10 cellular contexts compared by ENCODE assay signal in genomic region chr10:72218756-72219155, GRCh38. TPM values are rescaled to one million over a fixed set of nuclear protein-coding genes. Genes with fewer than 3 reads are reported as not detected.
DNase-seq lines count a peak whose midpoint lies in the region; ATAC-seq and TF ChIP-seq lines count a peak whose summit lies in the region.
"Had no signal": no experiment of that assay in that cellular context is flagged by ENCODE, and none has a peak within 500 bp of the region (broad histone marks: within the 10 kb centered on the region; RNA-seq: fewer than 3 reads in every experiment).

No MANE protein-coding gene starts in this region.

- H3K4me3 Mint-ChIP-seq in CD8-positive, alpha-beta memory T cell = peak overlapping the region; percentile 47 to 98 (median 67)
- no peak overlapping the region for H3K4me3 Mint-ChIP-seq in HFFc6

- TF ChIP-seq CTCF in Peyer's patch (IDR thresholded peaks at IDR 0.05) (no peak), esophagus muscularis mucosa (IDR thresholded peaks at IDR 0.05) (no peak), gastrocnemius medialis (IDR thresholded peaks at IDR 0.05 in 4 of 5, conservative IDR thresholded peaks at IDR 0.05 in 1 of 5) (no peak), HFFc6 (IDR thresholded peaks at IDR 0.05) (no peak)

- TF ChIP-seq POLR2A in Peyer's patch (IDR thresholded peaks at IDR 0.05) (no peak), esophagus muscularis mucosa (IDR thresholded peaks at IDR 0.05; ENCODE audit: low read depth) (no peak), gastrocnemius medialis (IDR thresholded peaks at IDR 0.05) (no peak)

- no peaks in the 10 kb centered on the region for H3K9me3 ChIP-seq in CD8-positive, alpha-beta memory T cell (ENCODE audit: low read length)
- no peaks in the 10 kb centered on the region for H3K9me3 ChIP-seq in Peyer's patch
- no peaks in the 10 kb centered on the region for H3K9me3 ChIP-seq in esophagus muscularis mucosa
- no peaks in the 10 kb centered on the region for H3K9me3 ChIP-seq in gastrocnemius medialis

- peak overlapping the region; percentile 60 to 97 (median 86) for H3K27ac Mint-ChIP-seq in CD8-positive, alpha-beta memory T cell
- no peak overlapping the region for H3K27ac Mint-ChIP-seq in HFFc6

- peaks cover 0 to 3% of the 10 kb centered on the region in 2 donors for H3K27me3 Mint-ChIP-seq in CD8-positive, alpha-beta memory T cell
- H3K27me3 Mint-ChIP-seq in HFFc6 (ENCODE audit: insufficient read depth) = peaks cover 2% of the 10 kb centered on the region

- H3K9me3 Mint-ChIP-seq in CD8-positive, alpha-beta memory T cell = no peaks in the 10 kb centered on the region
- no peaks in the 10 kb centered on the region for H3K9me3 Mint-ChIP-seq in HFFc6

- H3K4me3 ChIP-seq in CD8-positive, alpha-beta memory T cell (ENCODE audit: low read length) = peak overlapping the region; percentile 10
- H3K4me3 ChIP-seq in Peyer's patch (peak overlapping the region in 1 of 4 donors; percentile 8), esophagus muscularis mucosa (peak overlapping the region in 3 of 4 donors; percentile 9 to 24 (median 18)), gastrocnemius medialis (peak overlapping the region in 1 of 4 donors; percentile 8)

- WGBS in esophagus muscularis mucosa = 26% methylated on average over 3 of the region's 3 CpGs

- H3K4me1 Mint-ChIP-seq in CD8-positive, alpha-beta memory T cell = peaks cover 41 to 67% (median 59%) of the 10 kb centered on the region in 3 donors
- peaks cover 31% of the 10 kb centered on the region for H3K4me1 Mint-ChIP-seq in HFFc6 (ENCODE audit: low read depth)

- no peak overlapping the region for H3K27ac ChIP-seq in CD8-positive, alpha-beta memory T cell (ENCODE audit: low read depth, low read length)
- H3K27ac ChIP-seq in Peyer's patch (peak overlapping the region; percentile 28 to 98 (median 44)), esophagus muscularis mucosa (replicated peaks in 1 of 4) (peak overlapping the region; percentile 71 to 98 (median 94)), gastrocnemius medialis (peak overlapping the region; percentile 94 to 99 (median 98))

- POLR2A ChIA-PET in CD8-positive, alpha-beta memory T cell (lab: Charles Lee) = no interaction called here

- TF ChIP-seq EP300 in esophagus muscularis mucosa (IDR thresholded peaks at IDR 0.05) = no peak

- H3K27me3 ChIP-seq in CD8-positive, alpha-beta memory T cell (ENCODE audit: insufficient read depth, low read length, poor library complexity, severe bottlenecking) = no peaks in the 10 kb centered on the region
- H3K27me3 ChIP-seq in Peyer's patch (no peaks in the 10 kb centered on the region), esophagus muscularis mucosa (no peaks in the 10 kb centered on the region), gastrocnemius medialis (no peaks in the 10 kb centered on the region)

- peak in 1 of 5 donors; percentile 56 for DNase-seq in CD8-positive, alpha-beta memory T cell
- DNase-seq in Peyer's patch = no peak
- DNase-seq in esophagus muscularis mucosa (ENCODE audit: extremely low spot score) = no peak
- no peak for DNase-seq in gastrocnemius medialis
- no peak for DNase-seq in DMS153 (lab: John Stamatoyannopoulos, UW)
- no peak for DNase-seq in sciatic nerve (ENCODE audit: low spot score)
- no peak for DNase-seq in HFFc6
- DNase-seq: DMS79 treated with DMSO at 0.1 percent for 48 hours, kidney glomerular epithelial cell had no signal

- CTCF ChIA-PET in CD8-positive, alpha-beta memory T cell (lab: Charles Lee) = interaction anchor here (1.0 to 1.9 kb wide), 3 partner anchors 56 to 170 kb away, joined by 3 to 9 read pairs (median 7); no protein-coding TSS in a partner anchor

- intact Hi-C loops in esophagus muscularis mucosa (cut with DNase I) (loop anchor here (5.0 kb wide), 2 partner anchors 39 to 54 kb away; partner anchors contain the start of gene DDIT4), gastrocnemius medialis (cut with DNase I; ENCODE audit: low total_unique reads) (loop anchor here (5.0 to 10.0 kb wide), 2 partner anchors 256 to 354 kb away; partner anchors contain the start of gene CHST3), sciatic nerve (cut with DNase I) (loop anchor here (10.0 kb wide), 1 partner anchor 116 kb away; no protein-coding TSS in a partner anchor)

- ATAC-seq in gastrocnemius medialis = no peak
- no peak for ATAC-seq in HG03095 (IDR thresholded peaks at IDR 0.05; ENCODE audit: unreplicated experiment)
- ATAC-seq in sciatic nerve = no peak

- peaks cover 60% of the 10 kb centered on the region for H3K4me1 ChIP-seq in CD8-positive, alpha-beta memory T cell (ENCODE audit: insufficient read depth, low read length)
- H3K4me1 ChIP-seq in Peyer's patch (peaks cover 0 to 45% (median 22%) of the 10 kb centered on the region in 4 donors), esophagus muscularis mucosa (peaks cover 56 to 86% (median 81%) of the 10 kb centered on the region in 4 donors), gastrocnemius medialis (peaks cover 64% of the 10 kb centered on the region in 2 donors)

- H3K36me3 ChIP-seq in CD8-positive, alpha-beta memory T cell (ENCODE audit: insufficient read depth, low read length) = peaks cover 12% of the 10 kb centered on the region
- H3K36me3 ChIP-seq in Peyer's patch = peaks cover 0 to 22% (median 0%) of the 10 kb centered on the region in 3 donors
- H3K36me3 ChIP-seq in esophagus muscularis mucosa = peaks cover 0 to 19% (median 14%) of the 10 kb centered on the region in 4 donors
- peaks cover 0 to 5% of the 10 kb centered on the region in 2 donors for H3K36me3 ChIP-seq in gastrocnemius medialis

- in situ Hi-C loops in gastrocnemius medialis (cut with MboI; ENCODE audit: low sequenced_read_pairs in 4 of 4) = loop anchor here in 3 of 4 donors (5.0 to 25.0 kb wide), 3 partner anchors 104 to 119 kb away; no protein-coding TSS in a partner anchor

- peaks cover 0 to 37% (median 4%) of the 10 kb centered on the region in 3 donors for H3K36me3 Mint-ChIP-seq in CD8-positive, alpha-beta memory T cell
- no peaks in the 10 kb centered on the region for H3K36me3 Mint-ChIP-seq in HFFc6 (ENCODE audit: low read depth)

RNA-seq across cellular contexts. Expression of gene ASCC1, which starts 2.7 kb away (rescaled TPM):
- total RNA-seq in CD8-positive, alpha-beta memory T cell = 10 to 100 TPM; 36.3 to 43.2 TPM
- polyA plus RNA-seq in CD8-positive, alpha-beta memory T cell = 19.1 TPM
- 10 to 100 TPM in 3 of 4 donors, 1 to 10 TPM in 1; 9.7 to 48.7 (median 21.5) TPM for total RNA-seq in Peyer's patch
- total RNA-seq in esophagus muscularis mucosa = 10 to 100 TPM; 23.5 to 37.8 (median 29.8) TPM
- 10 to 100 TPM; 26.1 to 31.1 (median 29.6) TPM for total RNA-seq in gastrocnemius medialis
- 37.4 TPM for total RNA-seq in sciatic nerve
- total RNA-seq in HFFc6 (2021; fragmentation: NEBNext Ultra II Directional; extraction: Animal tissue kit (Norgen Biotek cat#: 25700)) = 10 to 100 TPM; 21.0 to 29.6 (median 25.3) TPM

RNA-seq across cellular contexts. Expression of gene ANAPC16, which starts 2.9 kb away (rescaled TPM):
- 10 to 100 TPM; 68.1 to 78.3 TPM for total RNA-seq in CD8-positive, alpha-beta memory T cell
- 329 TPM for polyA plus RNA-seq in CD8-positive, alpha-beta memory T cell
- total RNA-seq in Peyer's patch (10 to 100 TPM; 55.0 to 73.4 (median 60.6) TPM), esophagus muscularis mucosa (100 to 1,000 TPM; 106 to 157 (median 143) TPM), gastrocnemius medialis (100 to 1,000 TPM in 2 of 4 donors, 10 to 100 TPM in 2; 70.9 to 168 (median 105) TPM), sciatic nerve (76.1 TPM)
- total RNA-seq in HFFc6 (2021; fragmentation: NEBNext Ultra II Directional; extraction: Animal tissue kit (Norgen Biotek cat#: 25700)) = 10 to 100 TPM; 40.4 to 46.0 (median 40.7) TPM

RNA-seq across cellular contexts. Expression of gene DDIT4, which starts 55.0 kb away (rescaled TPM):
- 100 to 1,000 TPM; 144 to 156 TPM for total RNA-seq in CD8-positive, alpha-beta memory T cell
- 183 TPM for polyA plus RNA-seq in CD8-positive, alpha-beta memory T cell
- total RNA-seq in Peyer's patch (100 to 1,000 TPM in 3 of 4 donors, 10 to 100 TPM in 1; 80.6 to 275 (median 123) TPM), esophagus muscularis mucosa (100 to 1,000 TPM in 3 of 4 donors, 10 to 100 TPM in 1; 77.4 to 247 (median 146) TPM), gastrocnemius medialis (100 to 1,000 TPM; 296 to 667 (median 319) TPM), sciatic nerve (232 TPM)
- total RNA-seq in HFFc6 (2021; fragmentation: NEBNext Ultra II Directional; extraction: Animal tissue kit (Norgen Biotek cat#: 25700)) = 10 to 100 TPM; 27.7 to 32.4 (median 30.0) TPM
